In the genomic region with DNA sequence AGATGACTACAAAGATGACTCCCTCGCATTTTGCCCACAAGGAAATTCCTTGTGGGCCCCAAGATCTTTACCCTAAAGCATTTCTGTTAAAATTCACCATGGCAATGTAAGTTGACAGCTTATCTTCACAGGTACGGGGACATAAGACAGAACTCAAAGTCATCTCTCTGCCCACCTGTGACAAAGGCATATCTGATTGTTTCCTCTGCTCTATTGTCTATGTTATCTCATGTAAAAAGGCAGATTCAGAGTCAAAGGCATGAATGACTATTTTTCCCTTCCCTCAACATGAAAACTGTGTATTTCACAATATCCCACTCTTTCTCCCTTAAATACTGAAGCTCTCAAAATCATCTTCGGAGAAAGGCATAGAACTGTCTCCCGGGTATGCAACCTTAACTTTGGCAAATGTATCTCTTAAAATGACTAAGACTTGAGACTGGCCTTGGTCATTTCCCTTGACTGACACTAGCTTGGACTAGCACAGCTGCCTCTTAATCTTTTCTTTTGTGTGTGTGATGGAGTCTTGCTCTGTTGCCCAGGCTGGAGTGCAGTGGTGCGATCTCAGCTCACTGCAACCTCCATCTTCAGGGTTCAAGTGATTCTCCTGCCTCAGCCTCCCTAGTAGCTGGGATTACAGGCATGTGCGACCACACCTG, we compare ENCODE assay signal across 13 cellular contexts.
DNase-seq lines count a peak whose midpoint lies in the region; ATAC-seq and TF ChIP-seq lines count a peak whose summit lies in the region.
"Had no signal": no experiment of that assay in that cellular context is flagged by ENCODE, and none has a peak within 500 bp of the region (broad histone marks: within the 10 kb centered on the region; RNA-seq: fewer than 3 reads in every experiment).

No MANE protein-coding gene starts in this region.

- peak overlapping the region in 1 of 2 donors; percentile 79 for H3K27ac Mint-ChIP-seq in natural killer cell
- peak overlapping the region in 1 of 2 donors; percentile 66 for H3K27ac Mint-ChIP-seq in natural killer cell treated with Interleukin-12 subunit alpha and Interleukin-12 subunit beta and Interleukin-15 and Interleukin-18, amount 100 ng/mL, for 72 hours
- H3K27ac Mint-ChIP-seq: activated CD4-positive, alpha-beta memory T cell treated with anti-CD3 and anti-CD28 coated beads, Interleukin-2, amount 10 ng/mL, durations not matched to agents 7 days and 5 days had no signal

- TF ChIP-seq CTCF in natural killer cell (IDR thresholded peaks at IDR 0.05), result no peak
- TF ChIP-seq CTCF in esophagus squamous epithelium (IDR thresholded peaks at IDR 0.05), result no peak
- TF ChIP-seq CTCF in prostate gland (IDR thresholded peaks at IDR 0.05), result no peak

- H3K27me3 Mint-ChIP-seq in natural killer cell (ENCODE audit: low read depth in 2 of 2), result peaks cover 0 to 4% of the 10 kb centered on the region in 2 donors
- no peaks in the 10 kb centered on the region for H3K27me3 Mint-ChIP-seq in natural killer cell treated with Interleukin-12 subunit alpha and Interleukin-12 subunit beta and Interleukin-15 and Interleukin-18, amount 100 ng/mL, for 72 hours
- H3K27me3 Mint-ChIP-seq: activated CD4-positive, alpha-beta memory T cell treated with anti-CD3 and anti-CD28 coated beads, Interleukin-2, amount 10 ng/mL, durations not matched to agents 7 days and 5 days had no signal

- TF ChIP-seq POLR2A in esophagus squamous epithelium (IDR thresholded peaks at IDR 0.05), result no peak
- TF ChIP-seq POLR2A in prostate gland (IDR thresholded peaks at IDR 0.05), result no peak

- no peaks in the 10 kb centered on the region for H3K36me3 ChIP-seq in esophagus squamous epithelium
- no peaks in the 10 kb centered on the region for H3K36me3 ChIP-seq in prostate gland
- no peaks in the 10 kb centered on the region for H3K36me3 ChIP-seq in aorta (ENCODE audit: control insufficient read depth in 1 of 2, insufficient read depth in 2 of 2, low read length in 1 of 2)

- H3K4me1 Mint-ChIP-seq in natural killer cell, result peaks cover 23 to 24% of the 10 kb centered on the region in 2 donors
- peaks cover 18 to 21% of the 10 kb centered on the region in 2 donors for H3K4me1 Mint-ChIP-seq in natural killer cell treated with Interleukin-12 subunit alpha and Interleukin-12 subunit beta and Interleukin-15 and Interleukin-18, amount 100 ng/mL, for 72 hours (ENCODE audit: low read depth in 2 of 2)

- no peaks in the 10 kb centered on the region for H3K9me3 ChIP-seq in esophagus squamous epithelium
- H3K9me3 ChIP-seq in prostate gland, result no peaks in the 10 kb centered on the region
- no peaks in the 10 kb centered on the region for H3K9me3 ChIP-seq in aorta (ENCODE audit: control insufficient read depth, low read length)

- H3K4me3 Mint-ChIP-seq in natural killer cell, result peak overlapping the region; percentile 18
- H3K4me3 Mint-ChIP-seq in natural killer cell treated with Interleukin-12 subunit alpha and Interleukin-12 subunit beta and Interleukin-15 and Interleukin-18, amount 100 ng/mL, for 72 hours, result no peak overlapping the region
- H3K4me3 Mint-ChIP-seq: activated CD4-positive, alpha-beta memory T cell treated with anti-CD3 and anti-CD28 coated beads, Interleukin-2, amount 10 ng/mL, durations not matched to agents 7 days and 5 days had no signal

- ATAC-seq in natural killer cell (no peak), aorta (ENCODE audit: low FRiP score) (no peak), HG02981 (IDR thresholded peaks at IDR 0.05; ENCODE audit: unreplicated experiment) (no peak)
- no peak for ATAC-seq in natural killer cell treated with Interleukin-12 subunit alpha and Interleukin-12 subunit beta and Interleukin-15 and Interleukin-18, amount 100 ng/mL, for 72 hours

- no peak for DNase-seq in natural killer cell
- no peak for DNase-seq in natural killer cell treated with Interleukin-12 subunit alpha and Interleukin-12 subunit beta and Interleukin-15 and Interleukin-18, amount 100 ng/mL, for 72 hours (ENCODE audit: low spot score)
- no peak for DNase-seq in esophagus squamous epithelium (lab: John Stamatoyannopoulos, UW)
- DNase-seq in prostate gland (ENCODE audit: low spot score), result no peak
- DNase-seq in D341Med (ENCODE audit: low spot score), result no peak
- no peak for DNase-seq in aorta
- DNase-seq in NCI-H2171 (lab: John Stamatoyannopoulos, UW), result no peak
- DNase-seq: activated CD4-positive, alpha-beta memory T cell treated with anti-CD3 and anti-CD28 coated beads, Interleukin-2, amount 10 ng/mL, durations not matched to agents 7 days and 5 days; COR-L47; GF-D8; NK-92 treated with Interleukin-12 subunit alpha and Interleukin-12 subunit beta, amount 100 ng/mL, for 24 hours had no signal

- H3K36me3 Mint-ChIP-seq in natural killer cell, result no peaks in the 10 kb centered on the region
- no peaks in the 10 kb centered on the region for H3K36me3 Mint-ChIP-seq in natural killer cell treated with Interleukin-12 subunit alpha and Interleukin-12 subunit beta and Interleukin-15 and Interleukin-18, amount 100 ng/mL, for 72 hours

- H3K27ac ChIP-seq in esophagus squamous epithelium (peak overlapping the region; percentile 29 to 65 (median 48)), prostate gland (peak overlapping the region; percentile 82 to 89), aorta (ENCODE audit: low read depth in 1 of 2, low read length in 2 of 2) (no peak overlapping the region)

- H3K27me3 ChIP-seq in esophagus squamous epithelium (no peaks in the 10 kb centered on the region), prostate gland (replicated peaks; ENCODE audit: insufficient read depth) (no peaks in the 10 kb centered on the region), aorta (ENCODE audit: control insufficient read depth in 1 of 2, insufficient read depth in 2 of 2, low read length in 1 of 2) (no peaks in the 10 kb centered on the region)
- H3K27me3 ChIP-seq: dorsolateral prefrontal cortex had no signal

- H3K9me3 Mint-ChIP-seq in natural killer cell, result no peaks in the 10 kb centered on the region
- no peaks in the 10 kb centered on the region for H3K9me3 Mint-ChIP-seq in natural killer cell treated with Interleukin-12 subunit alpha and Interleukin-12 subunit beta and Interleukin-15 and Interleukin-18, amount 100 ng/mL, for 72 hours
- H3K9me3 Mint-ChIP-seq: activated CD4-positive, alpha-beta memory T cell treated with anti-CD3 and anti-CD28 coated beads, Interleukin-2, amount 10 ng/mL, durations not matched to agents 7 days and 5 days had no signal

- H3K4me3 ChIP-seq in esophagus squamous epithelium (no peak overlapping the region), prostate gland (no peak overlapping the region), aorta (ENCODE audit: low read length in 2 of 2) (no peak overlapping the region)

- 70 to 78% methylated on average over 5 to 6 of the region's 6 CpGs for WGBS in esophagus squamous epithelium, 2 donors
- 94% methylated on average over 6 of the region's 6 CpGs for WGBS in prostate gland
- 90 to 94% methylated on average over 6 of the region's 6 CpGs for WGBS in aorta, 2 donors

- peaks cover 41 to 82% (median 62%) of the 10 kb centered on the region in 3 donors for H3K4me1 ChIP-seq in esophagus squamous epithelium
- peaks cover 23% of the 10 kb centered on the region for H3K4me1 ChIP-seq in prostate gland (replicated peaks)
- H3K4me1 ChIP-seq in aorta (ENCODE audit: control insufficient read depth in 1 of 2, insufficient read depth in 2 of 2, low read length in 2 of 2), result peaks cover 6 to 9% of the 10 kb centered on the region in 2 donors

- intact Hi-C loops in natural killer cell (cut with micrococcal nuclease) (no loop called here), esophagus squamous epithelium (cut with DNase I) (no loop called here), prostate gland (cut with DNase I) (no loop called here), aorta (cut with DNase I) (loop anchor here in 1 of 2 donors (5.0 kb wide), 2 partner anchors 81 to 136 kb away; no protein-coding TSS in a partner anchor)

Comparison
In these comparisons a context has a peak if more than half of its experiments do, and no peak if none do; other contexts are left out.
1. H3K27ac ChIP-seq: peak in esophagus squamous epithelium (4 of 4) and prostate gland (2 of 2); none in aorta (0 of 2).